12 cellular contexts compared by ENCODE assay signal in genomic region chr2:128292599-128293425, GRCh38. TPM values are rescaled to one million over a fixed set of nuclear protein-coding genes. Genes with fewer than 3 reads are reported as not detected.
DNase-seq lines count a peak whose midpoint lies in the region; ATAC-seq lines count a peak whose summit lies in the region.
"Had no signal": no experiment of that assay in that cellular context is flagged by ENCODE, and none has a peak within 500 bp of the region (broad histone marks: within the 10 kb centered on the region; RNA-seq: fewer than 3 reads in every experiment).

No MANE protein-coding gene starts in this region.

- no peak overlapping the region for H3K4me3 Mint-ChIP-seq in stimulated activated effector memory CD8-positive, alpha-beta T cell treated with anti-CD3 and anti-CD28 coated beads, Interleukin-12 subunit alpha, Interleukin-12 subunit beta, amount 100 ng/mL, for 72 hours
- H3K4me3 Mint-ChIP-seq in activated CD8-positive, alpha-beta T cell treated with anti-CD3 and anti-CD28 coated beads, Interleukin-2, amount 10 ng/mL, durations not matched to agents 7 days and 5 days: no peak overlapping the region
- H3K4me3 Mint-ChIP-seq: CD8-positive, alpha-beta memory T cell; stimulated activated memory B cell treated with anti-CD40 and anti-IgM and Interleukin-4, amounts not matched to agents 10 μg/mL and 1 μg/mL and 100 μg/mL, for 72 hours had no signal

- POLR2A ChIA-PET in activated CD8-positive, alpha-beta T cell treated with anti-CD3 and anti-CD28 coated beads, Interleukin-2, amount 10 ng/mL, durations not matched to agents 7 days and 5 days (lab: Charles Lee): no interaction called here

- H3K9me3 ChIP-seq in HUES6 (ENCODE audit: control insufficient read depth, insufficient read depth, low read depth, low read length): no peaks in the 10 kb centered on the region

- CTCF ChIA-PET in activated CD8-positive, alpha-beta T cell treated with anti-CD3 and anti-CD28 coated beads, Interleukin-2, amount 10 ng/mL, durations not matched to agents 7 days and 5 days (lab: Charles Lee): no interaction called here

- no peak overlapping the region for H3K4me3 ChIP-seq in HUES6 (ENCODE audit: low read depth, low read length)

- peaks cover 6% of the 10 kb centered on the region for H3K36me3 ChIP-seq in HUES6 (ENCODE audit: control insufficient read depth, insufficient read depth, low read length)

- H3K9ac ChIP-seq in HUES6 (ENCODE audit: low read length): no peak overlapping the region

- peaks cover 44% of the 10 kb centered on the region for H3K4me1 ChIP-seq in HUES6 (ENCODE audit: control insufficient read depth, insufficient read depth, low read length)

- ATAC-seq in left lobe of liver (peak; percentile 33), HG03095 (IDR thresholded peaks at IDR 0.05; ENCODE audit: unreplicated experiment) (no peak)
- no peak for ATAC-seq in stimulated activated effector memory CD8-positive, alpha-beta T cell treated with anti-CD3 and anti-CD28 coated beads, Interleukin-12 subunit alpha, Interleukin-12 subunit beta, amount 100 ng/mL, for 72 hours
- ATAC-seq in activated CD8-positive, alpha-beta T cell treated with anti-CD3 and anti-CD28 coated beads, Interleukin-2, amount 10 ng/mL, durations not matched to agents 7 days and 5 days: no peak
- ATAC-seq: stimulated activated memory B cell treated with anti-CD40 and anti-IgM and Interleukin-4, amounts not matched to agents 10 μg/mL and 1 μg/mL and 100 μg/mL, for 72 hours had no signal

- H3K4me1 Mint-ChIP-seq in stimulated activated effector memory CD8-positive, alpha-beta T cell treated with anti-CD3 and anti-CD28 coated beads, Interleukin-12 subunit alpha, Interleukin-12 subunit beta, amount 100 ng/mL, for 72 hours: peaks cover 29% of the 10 kb centered on the region
- no peaks in the 10 kb centered on the region for H3K4me1 Mint-ChIP-seq in activated CD8-positive, alpha-beta T cell treated with anti-CD3 and anti-CD28 coated beads, Interleukin-2, amount 10 ng/mL, durations not matched to agents 7 days and 5 days (ENCODE audit: low read depth)

- H3K27me3 Mint-ChIP-seq in activated CD8-positive, alpha-beta T cell treated with anti-CD3 and anti-CD28 coated beads, Interleukin-2, amount 10 ng/mL, durations not matched to agents 7 days and 5 days (ENCODE audit: low read depth): no peaks in the 10 kb centered on the region
- H3K27me3 Mint-ChIP-seq: CD8-positive, alpha-beta memory T cell; stimulated activated memory B cell treated with anti-CD40 and anti-IgM and Interleukin-4, amounts not matched to agents 10 μg/mL and 1 μg/mL and 100 μg/mL, for 72 hours had no signal

- H3K27ac ChIP-seq in HUES6 (ENCODE audit: low read depth, low read length): peak overlapping the region; percentile 13; the same call in 1 of the 2 replicates

- no peaks in the 10 kb centered on the region for H3K36me3 Mint-ChIP-seq in stimulated activated effector memory CD8-positive, alpha-beta T cell treated with anti-CD3 and anti-CD28 coated beads, Interleukin-12 subunit alpha, Interleukin-12 subunit beta, amount 100 ng/mL, for 72 hours
- H3K36me3 Mint-ChIP-seq in activated CD8-positive, alpha-beta T cell treated with anti-CD3 and anti-CD28 coated beads, Interleukin-2, amount 10 ng/mL, durations not matched to agents 7 days and 5 days (ENCODE audit: low read depth): no peaks in the 10 kb centered on the region

- H3K27ac Mint-ChIP-seq in stimulated activated effector memory CD8-positive, alpha-beta T cell treated with anti-CD3 and anti-CD28 coated beads, Interleukin-12 subunit alpha, Interleukin-12 subunit beta, amount 100 ng/mL, for 72 hours: peak overlapping the region; percentile 29
- no peak overlapping the region for H3K27ac Mint-ChIP-seq in activated CD8-positive, alpha-beta T cell treated with anti-CD3 and anti-CD28 coated beads, Interleukin-2, amount 10 ng/mL, durations not matched to agents 7 days and 5 days
- H3K27ac Mint-ChIP-seq: activated T-helper 2 cell treated with anti-CD3 and anti-CD28 coated beads, Interferon-gamma antibody, Interleukin-2, Interleukin-4, amounts not matched to agents 10 μg/mL and 5 μg/mL and 100 μg/mL, durations not matched to agents 14 hours and 24 hours and 36 hours; stimulated activated memory B cell treated with anti-CD40 and anti-IgM and Interleukin-4, amounts not matched to agents 10 μg/mL and 1 μg/mL and 100 μg/mL, for 72 hours had no signal

- H3K9me3 Mint-ChIP-seq in stimulated activated effector memory CD8-positive, alpha-beta T cell treated with anti-CD3 and anti-CD28 coated beads, Interleukin-12 subunit alpha, Interleukin-12 subunit beta, amount 100 ng/mL, for 72 hours: no peaks in the 10 kb centered on the region
- H3K9me3 Mint-ChIP-seq in activated CD8-positive, alpha-beta T cell treated with anti-CD3 and anti-CD28 coated beads, Interleukin-2, amount 10 ng/mL, durations not matched to agents 7 days and 5 days (ENCODE audit: insufficient read depth): no peaks in the 10 kb centered on the region
- H3K9me3 Mint-ChIP-seq: activated T-helper 2 cell treated with anti-CD3 and anti-CD28 coated beads, Interferon-gamma antibody, Interleukin-2, Interleukin-4, amounts not matched to agents 10 μg/mL and 5 μg/mL and 100 μg/mL, durations not matched to agents 14 hours and 24 hours and 36 hours; CD8-positive, alpha-beta memory T cell; stimulated activated memory B cell treated with anti-CD40 and anti-IgM and Interleukin-4, amounts not matched to agents 10 μg/mL and 1 μg/mL and 100 μg/mL, for 72 hours had no signal

- DNase-seq in cerebellar nuclear complex (lab: John Stamatoyannopoulos, UW) (peak; percentile 24 to 59), left lobe of liver (ENCODE audit: low spot score) (no peak), OCI-M2 (lab: John Stamatoyannopoulos, UW; ENCODE audit: unreplicated experiment) (no peak)
- no peak for DNase-seq in stimulated activated effector memory CD8-positive, alpha-beta T cell treated with anti-CD3 and anti-CD28 coated beads, Interleukin-12 subunit alpha, Interleukin-12 subunit beta, amount 100 ng/mL, for 72 hours (ENCODE audit: low spot score in 2 of 2)
- DNase-seq in activated CD8-positive, alpha-beta T cell treated with anti-CD3 and anti-CD28 coated beads, Interleukin-2, amount 10 ng/mL, durations not matched to agents 7 days and 5 days: no peak
- DNase-seq: activated CD4-positive, alpha-beta T cell treated with anti-CD3 and anti-CD28 coated beads for 1 hour; CD8-positive, alpha-beta memory T cell; stimulated activated CD4-positive, alpha-beta T cell treated with anti-CD3 and anti-CD28 coated beads, Interleukin-2, amount 100 ng/mL, for 24 hours had no signal

- no peaks in the 10 kb centered on the region for H3K27me3 ChIP-seq in HUES6 (ENCODE audit: control insufficient read depth, insufficient read depth, low read length)

RNA-seq across cellular contexts. Expression of gene HS6ST1, which starts 25.9 kb away (rescaled TPM):
- 21.8 TPM for total RNA-seq in left lobe of liver
- total RNA-seq in activated CD8-positive, alpha-beta T cell treated with anti-CD3 and anti-CD28 coated beads, Interleukin-2, amount 10 ng/mL, durations not matched to agents 7 days and 5 days: 1 to 10 TPM; 7.1 to 8.1 TPM

Comparison
In these comparisons a context has a peak if more than half of its experiments do, and no peak if none do; other contexts are left out.
1. DNase-seq: peak in cerebellar nuclear complex (2 of 2); none in left lobe of liver (single experiment), stimulated activated effector memory CD8-positive, alpha-beta T cell treated with anti-CD3 and anti-CD28 coated beads, Interleukin-12 subunit alpha, Interleukin-12 subunit beta, amount 100 ng/mL, for 72 hours (0 of 2), activated CD8-positive, alpha-beta T cell treated with anti-CD3 and anti-CD28 coated beads, Interleukin-2, amount 10 ng/mL, durations not matched to agents 7 days and 5 days (single experiment) and OCI-M2 (single experiment).